Comparison of ENCODE assay signal across 19 cellular contexts in genomic region chr18:44033144-44033543, GRCh38.
DNase-seq lines count a peak whose midpoint lies in the region; ATAC-seq and TF ChIP-seq lines count a peak whose summit lies in the region.
"Had no signal": no experiment of that assay in that cellular context is flagged by ENCODE, and none has a peak within 500 bp of the region (broad histone marks: within the 10 kb centered on the region; RNA-seq: fewer than 3 reads in every experiment).

No MANE protein-coding gene starts in this region.

- no peak overlapping the region for H3K4me3 Mint-ChIP-seq in GM23338
- H3K4me3 Mint-ChIP-seq: stimulated activated memory B cell treated with anti-CD40 and anti-IgM and Interleukin-4, amounts not matched to agents 10 μg/mL and 1 μg/mL and 100 μg/mL, for 72 hours had no signal

- peaks cover 3% of the 10 kb centered on the region; the same call in 1 of the 3 replicates for H3K4me1 Mint-ChIP-seq in GM23338
- H3K4me1 Mint-ChIP-seq: stimulated activated memory B cell treated with anti-CD40 and anti-IgM and Interleukin-4, amounts not matched to agents 10 μg/mL and 1 μg/mL and 100 μg/mL, for 72 hours had no signal

- H3K4me1 ChIP-seq in GM23338 (ENCODE audit: insufficient read depth) (peaks cover 8% of the 10 kb centered on the region), psoas muscle (no peaks in the 10 kb centered on the region)
- H3K4me1 ChIP-seq: right atrium auricular region, vagina had no signal

- no peaks in the 10 kb centered on the region for H3F3A ChIP-seq in GM23338 (replicated peaks; ENCODE audit: low read depth)

- H3K4me2 ChIP-seq in GM23338: no peak overlapping the region

- peak overlapping the region; percentile 48 for H2AFZ ChIP-seq in GM23338

- no peaks in the 10 kb centered on the region for H3K27me3 Mint-ChIP-seq in GM23338 (ENCODE audit: insufficient read depth, low read depth, poor library complexity)

- H3K4me3 ChIP-seq in GM23338 (no peak overlapping the region), psoas muscle (no peak overlapping the region)
- H3K4me3 ChIP-seq: cardiac muscle cell, right atrium auricular region, vagina had no signal

- 62 to 75% (median 72%) methylated on average over 4 of the region's 4 CpGs for WGBS in psoas muscle, 3 donors

- DNase-seq in GM23338 (ENCODE audit: low spot score) (no peak), HK-2 (ENCODE audit: unreplicated experiment) (peak; percentile 44), kidney tubule cell (ENCODE audit: low spot score) (peak; percentile 92), psoas muscle (no peak), NCI-H1436 treated with DMSO at 0.1 percent for 48 hours (lab: John Stamatoyannopoulos, UW) (no peak), SK-N-DZ (ENCODE audit: low spot score) (no peak)
- DNase-seq: glutamatergic neuron; Kasumi-1; NCI-H1930; NCI-H748 treated with DMSO at 0.1 percent for 48 hours; SHP77 treated with DMSO at 0.1 percent for 48 hours; stimulated activated CD4-positive, alpha-beta T cell treated with anti-CD3 and anti-CD28 coated beads, Interleukin-4, amount 100 ng/mL, for 4 hours had no signal

- H3K9me3 ChIP-seq in psoas muscle: no peaks in the 10 kb centered on the region
- H3K9me3 ChIP-seq: right atrium auricular region, vagina had no signal

- TF ChIP-seq CTCF in GM23338 (conservative IDR thresholded peaks at IDR 0.05; ENCODE audit: low read depth in 2 of 2): no peak
- TF ChIP-seq CTCF in psoas muscle (IDR thresholded peaks at IDR 0.05): no peak

- H3K9me3 Mint-ChIP-seq in GM23338: peaks cover 16% of the 10 kb centered on the region
- H3K9me3 Mint-ChIP-seq: stimulated activated memory B cell treated with anti-CD40 and anti-IgM and Interleukin-4, amounts not matched to agents 10 μg/mL and 1 μg/mL and 100 μg/mL, for 72 hours had no signal

- H3K27me3 ChIP-seq in GM23338 (ENCODE audit: insufficient read depth) (no peaks in the 10 kb centered on the region), psoas muscle (ENCODE audit: insufficient read depth in 3 of 3, low read length in 2 of 3) (no peaks in the 10 kb centered on the region)
- H3K27me3 ChIP-seq: cardiac muscle cell, right atrium auricular region, vagina had no signal

- peaks cover 5% of the 10 kb centered on the region; the same call in 1 of the 2 replicates for H3K36me3 ChIP-seq in GM23338 (ENCODE audit: insufficient read depth)
- H3K36me3 ChIP-seq in psoas muscle (ENCODE audit: insufficient read depth in 1 of 2, low read depth in 1 of 2): no peaks in the 10 kb centered on the region
- H3K36me3 ChIP-seq: cardiac muscle cell, right atrium auricular region, vagina had no signal

- intact Hi-C loops in psoas muscle (cut with DNase I): no loop called here

- peaks cover 12% of the 10 kb centered on the region for H3K36me3 Mint-ChIP-seq in GM23338 (ENCODE audit: low read depth)
- H3K36me3 Mint-ChIP-seq: stimulated activated memory B cell treated with anti-CD40 and anti-IgM and Interleukin-4, amounts not matched to agents 10 μg/mL and 1 μg/mL and 100 μg/mL, for 72 hours had no signal

- no peaks in the 10 kb centered on the region for H4K20me1 ChIP-seq in GM23338 (replicated peaks; ENCODE audit: insufficient read depth)

- no peaks in the 10 kb centered on the region for H3K79me2 ChIP-seq in GM23338 (replicated peaks; ENCODE audit: insufficient read depth)

- H3K9me2 ChIP-seq in GM23338 (ENCODE audit: insufficient read depth): no peaks in the 10 kb centered on the region

- peak; percentile 75 for ATAC-seq in GM18498 (IDR thresholded peaks at IDR 0.05; ENCODE audit: unreplicated experiment)
- no peak for ATAC-seq in GM23338
- no peak for ATAC-seq in psoas muscle
- no peak for ATAC-seq in GM21619 (IDR thresholded peaks at IDR 0.05; ENCODE audit: unreplicated experiment)
- ATAC-seq: HCT116; stimulated activated memory B cell treated with anti-CD40 and anti-IgM and Interleukin-4, amounts not matched to agents 10 μg/mL and 1 μg/mL and 100 μg/mL, for 72 hours had no signal

- H3K27ac Mint-ChIP-seq in GM23338: no peak overlapping the region; the same call in 1 of the 2 replicates
- H3K27ac Mint-ChIP-seq: stimulated activated memory B cell treated with anti-CD40 and anti-IgM and Interleukin-4, amounts not matched to agents 10 μg/mL and 1 μg/mL and 100 μg/mL, for 72 hours had no signal

- no peak overlapping the region for H3K27ac ChIP-seq in GM23338 (ENCODE audit: low read depth)
- H3K27ac ChIP-seq in psoas muscle: no peak overlapping the region
- H3K27ac ChIP-seq: cardiac muscle cell, right atrium auricular region, vagina had no signal

TF ChIP-seq in GM23338, 12 proteins besides CTCF, POLR2A, EP300 and RAD21 (continues in another document):
- TF ChIP-seq EZH2phosphoT487 (IDR thresholded peaks at IDR 0.05; ENCODE audit: unreplicated experiment) (no peak), ZNF114 (CRISPR knock-in tag; IDR thresholded peaks at IDR 0.05) (no peak), ETS1 (IDR thresholded peaks at IDR 0.05) (no peak), JUNB (IDR thresholded peaks at IDR 0.05; ENCODE audit: unreplicated experiment) (no peak), POLR2AphosphoS5 (IDR thresholded peaks at IDR 0.05; ENCODE audit: low read depth) (no peak)
- TF ChIP-seq, protein P1, sequence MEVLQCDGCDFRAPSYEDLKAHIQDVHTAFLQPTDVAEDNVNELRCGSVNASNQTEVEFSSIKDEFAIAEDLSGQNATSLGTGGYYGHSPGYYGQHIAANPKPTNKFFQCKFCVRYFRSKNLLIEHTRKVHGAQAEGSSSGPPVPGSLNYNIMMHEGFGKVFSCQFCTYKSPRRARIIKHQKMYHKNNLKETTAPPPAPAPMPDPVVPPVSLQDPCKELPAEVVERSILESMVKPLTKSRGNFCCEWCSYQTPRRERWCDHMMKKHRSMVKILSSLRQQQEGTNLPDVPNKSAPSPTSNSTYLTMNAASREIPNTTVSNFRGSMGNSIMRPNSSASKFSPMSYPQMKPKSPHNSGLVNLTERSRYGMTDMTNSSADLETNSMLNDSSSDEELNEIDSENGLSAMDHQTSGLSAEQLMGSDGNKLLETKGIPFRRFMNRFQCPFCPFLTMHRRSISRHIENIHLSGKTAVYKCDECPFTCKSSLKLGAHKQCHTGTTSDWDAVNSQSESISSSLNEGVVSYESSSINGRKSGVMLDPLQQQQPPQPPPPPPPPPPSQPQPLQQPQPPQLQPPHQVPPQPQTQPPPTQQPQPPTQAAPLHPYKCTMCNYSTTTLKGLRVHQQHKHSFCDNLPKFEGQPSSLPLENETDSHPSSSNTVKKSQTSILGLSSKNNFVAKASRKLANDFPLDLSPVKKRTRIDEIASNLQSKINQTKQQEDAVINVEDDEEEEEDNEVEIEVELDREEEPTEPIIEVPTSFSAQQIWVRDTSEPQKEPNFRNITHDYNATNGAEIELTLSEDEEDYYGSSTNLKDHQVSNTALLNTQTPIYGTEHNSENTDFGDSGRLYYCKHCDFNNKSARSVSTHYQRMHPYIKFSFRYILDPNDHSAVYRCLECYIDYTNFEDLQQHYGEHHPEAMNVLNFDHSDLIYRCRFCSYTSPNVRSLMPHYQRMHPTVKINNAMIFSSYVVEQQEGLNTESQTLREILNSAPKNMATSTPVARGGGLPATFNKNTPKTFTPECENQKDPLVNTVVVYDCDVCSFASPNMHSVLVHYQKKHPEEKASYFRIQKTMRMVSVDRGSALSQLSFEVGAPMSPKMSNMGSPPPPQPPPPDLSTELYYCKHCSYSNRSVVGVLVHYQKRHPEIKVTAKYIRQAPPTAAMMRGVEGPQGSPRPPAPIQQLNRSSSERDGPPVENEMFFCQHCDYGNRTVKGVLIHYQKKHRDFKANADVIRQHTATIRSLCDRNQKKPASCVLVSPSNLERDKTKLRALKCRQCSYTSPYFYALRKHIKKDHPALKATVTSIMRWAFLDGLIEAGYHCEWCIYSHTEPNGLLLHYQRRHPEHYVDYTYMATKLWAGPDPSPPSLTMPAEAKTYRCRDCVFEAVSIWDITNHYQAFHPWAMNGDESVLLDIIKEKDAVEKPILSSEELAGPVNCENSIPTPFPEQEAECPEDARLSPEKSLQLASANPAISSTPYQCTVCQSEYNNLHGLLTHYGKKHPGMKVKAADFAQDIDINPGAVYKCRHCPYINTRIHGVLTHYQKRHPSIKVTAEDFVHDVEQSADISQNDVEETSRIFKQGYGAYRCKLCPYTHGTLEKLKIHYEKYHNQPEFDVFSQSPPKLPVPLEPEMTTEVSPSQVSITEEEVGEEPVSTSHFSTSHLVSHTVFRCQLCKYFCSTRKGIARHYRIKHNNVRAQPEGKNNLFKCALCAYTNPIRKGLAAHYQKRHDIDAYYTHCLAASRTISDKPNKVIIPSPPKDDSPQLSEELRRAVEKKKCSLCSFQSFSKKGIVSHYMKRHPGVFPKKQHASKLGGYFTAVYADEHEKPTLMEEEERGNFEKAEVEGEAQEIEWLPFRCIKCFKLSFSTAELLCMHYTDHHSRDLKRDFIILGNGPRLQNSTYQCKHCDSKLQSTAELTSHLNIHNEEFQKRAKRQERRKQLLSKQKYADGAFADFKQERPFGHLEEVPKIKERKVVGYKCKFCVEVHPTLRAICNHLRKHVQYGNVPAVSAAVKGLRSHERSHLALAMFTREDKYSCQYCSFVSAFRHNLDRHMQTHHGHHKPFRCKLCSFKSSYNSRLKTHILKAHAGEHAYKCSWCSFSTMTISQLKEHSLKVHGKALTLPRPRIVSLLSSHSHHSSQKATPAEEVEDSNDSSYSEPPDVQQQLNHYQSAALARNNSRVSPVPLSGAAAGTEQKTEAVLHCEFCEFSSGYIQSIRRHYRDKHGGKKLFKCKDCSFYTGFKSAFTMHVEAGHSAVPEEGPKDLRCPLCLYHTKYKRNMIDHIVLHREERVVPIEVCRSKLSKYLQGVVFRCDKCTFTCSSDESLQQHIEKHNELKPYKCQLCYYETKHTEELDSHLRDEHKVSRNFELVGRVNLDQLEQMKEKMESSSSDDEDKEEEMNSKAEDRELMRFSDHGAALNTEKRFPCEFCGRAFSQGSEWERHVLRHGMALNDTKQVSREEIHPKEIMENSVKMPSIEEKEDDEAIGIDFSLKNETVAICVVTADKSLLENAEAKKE (CRISPR knock-in tag; IDR thresholded peaks at IDR 0.05): no peak

Comparison
In these comparisons a context has a peak if more than half of its experiments do, and no peak if none do; other contexts are left out.
1. DNase-seq: peak in HK-2 (single experiment) and kidney tubule cell (single experiment); none in GM23338 (single experiment), psoas muscle (0 of 2), NCI-H1436 treated with DMSO at 0.1 percent for 48 hours (single experiment) and SK-N-DZ (single experiment).